ENCODE assay signal across 20 cellular contexts in the genomic region with DNA sequence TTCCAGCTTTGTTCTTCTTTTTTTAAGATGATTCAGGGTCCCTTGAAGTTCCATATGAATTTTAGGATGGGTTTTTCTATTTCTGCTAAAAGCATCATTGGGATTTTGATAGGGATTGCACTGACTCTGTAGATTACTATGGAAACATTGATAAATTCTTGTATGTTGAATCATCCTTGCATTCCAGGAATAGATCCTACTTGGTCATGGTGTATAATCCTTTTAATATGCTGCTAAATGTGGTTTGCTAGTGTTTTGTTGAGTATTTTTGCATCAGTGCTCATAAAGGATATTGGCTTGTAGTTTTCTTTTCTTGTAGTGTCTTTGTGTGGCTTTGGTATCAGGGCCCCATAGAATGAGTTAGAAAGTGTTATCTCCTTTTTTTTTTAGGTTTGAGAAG. TPM values are rescaled to one million over a fixed set of nuclear protein-coding genes. Genes with fewer than 3 reads are reported as not detected.
DNase-seq lines count a peak whose midpoint lies in the region; TF ChIP-seq lines count a peak whose summit lies in the region.
"Had no signal": no experiment of that assay in that cellular context is flagged by ENCODE, and none has a peak within 500 bp of the region (broad histone marks: within the 10 kb centered on the region; RNA-seq: fewer than 3 reads in every experiment).

No MANE protein-coding gene starts in this region.

- no peaks in the 10 kb centered on the region for H3K79me1 ChIP-seq in H9 (ENCODE audit: insufficient read depth, low read depth, low read length, poor library complexity, severe bottlenecking)

- H3K4me3 ChIP-seq in A673 (ENCODE audit: low read depth, low read length, poor library complexity, severe bottlenecking) (no peak overlapping the region), adipocyte (ENCODE audit: low read length) (peak overlapping the region; percentile 40), foreskin fibroblast (ENCODE audit: low read depth in 1 of 2, low read length in 2 of 2) (no peak overlapping the region)
- H3K4me3 ChIP-seq: esophagus squamous epithelium, lower lobe of right lung, right atrium auricular region had no signal

- no peaks in the 10 kb centered on the region for H3K23me2 ChIP-seq in H9 (ENCODE audit: insufficient read length, low read depth, low read length, poor library complexity, severe bottlenecking)

- peak; percentile 55 for DNase-seq in A673 (ENCODE audit: low spot score)
- DNase-seq in HS-27A (ENCODE audit: low read depth): peak; percentile 64
- DNase-seq in adipocyte (ENCODE audit: low read depth): peak; percentile 30
- peak; percentile 18 to 60 for DNase-seq in foreskin fibroblast
- DNase-seq in occipital lobe (lab: John Stamatoyannopoulos, UW): no peak
- DNase-seq in H9: no peak
- no peak for DNase-seq in AG20443 (ENCODE audit: low spot score)
- DNase-seq in activated naive CD4-positive, alpha-beta T cell treated with Interleukin-2 at 50 U/mL for 16 hours: no peak
- DNase-seq: activated CD4-positive, alpha-beta T cell treated with anti-CD3 and anti-CD28 coated beads, Interleukin-2, amount 50 U/mL, for 1 hour; activated T-cell treated with anti-CD3 and anti-CD28 coated beads, Interleukin-2, amount 50 U/mL, for 24 hours; esophagus squamous epithelium; lower lobe of right lung; MV-4-11; NCI-H2171 treated with DMSO at 0.1 percent for 48 hours; nephron progenitor cell; SHP77; stimulated activated CD4-positive, alpha-beta T cell treated with anti-CD3 and anti-CD28 coated beads, Interleukin-2, amount 100 ng/mL, for 24 hours; stimulated activated CD8-positive, alpha-beta memory T cell treated with anti-CD3 and anti-CD28 coated beads, Interleukin-4, amount 100 ng/mL, for 48 hours; T1000 had no signal

- H3K9me3 ChIP-seq in A673 (ENCODE audit: low read depth, low read length, poor library complexity, severe bottlenecking) (no peaks in the 10 kb centered on the region), adipocyte (ENCODE audit: control insufficient read depth, low read length) (no peaks in the 10 kb centered on the region), H9 (ENCODE audit: control insufficient read depth, low read depth, low read length) (no peaks in the 10 kb centered on the region)
- H3K9me3 ChIP-seq: esophagus squamous epithelium, lower lobe of right lung, right atrium auricular region had no signal

- H3K36me3 ChIP-seq in A673 (ENCODE audit: insufficient read depth, low read length, poor library complexity, severe bottlenecking) (no peaks in the 10 kb centered on the region), adipocyte (ENCODE audit: control insufficient read depth, insufficient read depth, low read length, severe bottlenecking) (no peaks in the 10 kb centered on the region)
- H3K36me3 ChIP-seq: esophagus squamous epithelium, lower lobe of right lung, right atrium auricular region had no signal

- no peak overlapping the region for H3K9ac ChIP-seq in adipocyte (ENCODE audit: low read length)
- no peak overlapping the region for H3K9ac ChIP-seq in H9 (ENCODE audit: extremely low read depth, insufficient read length, low read length)

- no peak overlapping the region for H2BK20ac ChIP-seq in H9 (ENCODE audit: low read depth, low read length, poor library complexity, severe bottlenecking)

- peaks cover 0 to 2% of the 10 kb centered on the region in 2 experiments; a peak in 1 of 4 replicates for H3K4me1 Mint-ChIP-seq in H9
- H3K4me1 Mint-ChIP-seq: nephron progenitor cell had no signal

- no peak overlapping the region for H3K4ac ChIP-seq in H9 (ENCODE audit: low read depth, low read length)

- no peak overlapping the region for H3K4me2 ChIP-seq in H9 (ENCODE audit: insufficient read depth, insufficient read length, low read length)

- H4K91ac ChIP-seq in H9 (ENCODE audit: insufficient read length, low read depth, low read length): no peak overlapping the region

- H3K56ac ChIP-seq in H9 (ENCODE audit: insufficient read length, low read depth, low read length): no peak overlapping the region

- no peak overlapping the region for H2BK120ac ChIP-seq in H9 (ENCODE audit: low read depth, low read length, poor library complexity, severe bottlenecking)

- no peaks in the 10 kb centered on the region; a peak in 1 of 5 replicates for H3K9me3 Mint-ChIP-seq in H9
- H3K9me3 Mint-ChIP-seq: activated T-cell treated with anti-CD3 and anti-CD28 coated beads, Interleukin-2, amount 50 U/mL, for 24 hours had no signal

- no peak overlapping the region for H2AFZ ChIP-seq in H9 (ENCODE audit: low read length)

- no peak overlapping the region for H3K4me3 Mint-ChIP-seq in H9
- H3K4me3 Mint-ChIP-seq: activated T-cell treated with anti-CD3 and anti-CD28 coated beads, Interleukin-2, amount 50 U/mL, for 24 hours; nephron progenitor cell had no signal

- H2BK12ac ChIP-seq in H9 (ENCODE audit: insufficient read length, low read depth, low read length): no peak overlapping the region

- H2BK5ac ChIP-seq in H9 (ENCODE audit: insufficient read length, low read length): no peak overlapping the region

- no peak overlapping the region for H3K27ac Mint-ChIP-seq in H9
- H3K27ac Mint-ChIP-seq: activated T-cell treated with anti-CD3 and anti-CD28 coated beads, Interleukin-2, amount 50 U/mL, for 24 hours; nephron progenitor cell had no signal

- no peak overlapping the region for H4K8ac ChIP-seq in H9 (replicated peaks; ENCODE audit: insufficient read length, low read depth, low read length)

- peaks cover 13% of the 10 kb centered on the region for H3K27me3 Mint-ChIP-seq in H9 (ENCODE audit: low read depth)

- H3K27ac ChIP-seq in A673 (ENCODE audit: low read depth, low read length, poor library complexity, severe bottlenecking) (no peak overlapping the region), H9 (ENCODE audit: insufficient read length, low read depth, low read length) (no peak overlapping the region)
- H3K27ac ChIP-seq: esophagus squamous epithelium, lower lobe of right lung, right atrium auricular region had no signal

- H3K23ac ChIP-seq in H9 (ENCODE audit: insufficient read length, low read depth, low read length): no peak overlapping the region

- no peaks in the 10 kb centered on the region for H3K36me3 Mint-ChIP-seq in H9 (ENCODE audit: insufficient read depth in 1 of 3, low read depth in 3 of 3)

- H4K20me1 ChIP-seq in H9 (ENCODE audit: control insufficient read depth, insufficient read depth, insufficient read length): no peaks in the 10 kb centered on the region

- H2AK5ac ChIP-seq in H9 (ENCODE audit: insufficient read length, low read length): no peak overlapping the region

- H3K18ac ChIP-seq in H9 (ENCODE audit: insufficient read length, low read depth, low read length): no peak overlapping the region

- H4K5ac ChIP-seq in H9 (ENCODE audit: insufficient read length, low read depth, low read length): no peak overlapping the region

- POLR2A ChIA-PET in A673 (lab: Charles Lee; ENCODE audit: low non-redundant PET): no interaction called here

- H2BK15ac ChIP-seq in H9 (ENCODE audit: low read depth, low read length): no peak overlapping the region

- no peak for TF ChIP-seq CTCF in A673 (conservative IDR thresholded peaks at IDR 0.05; ENCODE audit: low read depth, low read length)
- no peak for TF ChIP-seq CTCF in foreskin fibroblast (IDR thresholded peaks at IDR 0.05; ENCODE audit: low read depth, low read length)
- TF ChIP-seq CTCF in H9 (conservative IDR thresholded peaks at IDR 0.05): no peak

- H3K27me3 ChIP-seq in A673 (replicated peaks; ENCODE audit: insufficient read depth, low read depth, low read length, poor library complexity) (peaks cover 19% of the 10 kb centered on the region), adipocyte (replicated peaks; ENCODE audit: control insufficient read depth, insufficient read depth, low read length) (peaks cover 6% of the 10 kb centered on the region), H9 (ENCODE audit: insufficient read depth, low read length) (no peaks in the 10 kb centered on the region)
- H3K27me3 ChIP-seq: right atrium auricular region had no signal

- CTCF ChIA-PET in A673 (lab: Charles Lee): no interaction called here

- H3T11ph ChIP-seq in H9 (ENCODE audit: low read length): no peak overlapping the region

- H3K79me2 ChIP-seq in H9 (ENCODE audit: insufficient read depth, low read length): no peaks in the 10 kb centered on the region

- H3K4me1 ChIP-seq in A673 (ENCODE audit: insufficient read depth, low read length, poor library complexity, severe bottlenecking) (peaks cover 8% of the 10 kb centered on the region), adipocyte (ENCODE audit: control insufficient read depth, insufficient read depth, low read length) (peaks cover 13% of the 10 kb centered on the region), H9 (ENCODE audit: insufficient read depth, low read length) (no peaks in the 10 kb centered on the region; the same call in 1 of the 2 replicates)
- H3K4me1 ChIP-seq: esophagus squamous epithelium, lower lobe of right lung, right atrium auricular region had no signal

- H3K14ac ChIP-seq in H9 (ENCODE audit: insufficient read depth, low read length): no peak overlapping the region

- no TSS peak for BruUV-seq in A673 (replicated peaks; lab: Mats Ljungman, UMichigan)

- intact Hi-C loops in A673 (cut with micrococcal nuclease; ENCODE audit: unreplicated experiment): no loop called here

RNA-seq across cellular contexts. Expression of a gene that starts 34.9 kb away (rescaled TPM):
- not detected in 2 replicates for total RNA-seq in A673 (2021)
- not detected for total RNA-seq in occipital lobe
- 1.1 and 1.4 TPM in 2 replicates for total RNA-seq in H9 (2021)
- total RNA-seq: esophagus squamous epithelium, lower lobe of right lung, right atrium auricular region had no signal

RNA-seq across cellular contexts. Expression of a gene that starts 54.3 kb away (rescaled TPM):
- total RNA-seq in A673 (2021) (104 and 141 TPM in 2 replicates), occipital lobe (9.4 TPM), H9 (2021) (207 and 214 TPM in 2 replicates)

Comparison
In these comparisons a context has a peak if more than half of its experiments do, and no peak if none do; other contexts are left out.
1. DNase-seq: peak in A673 (single experiment), HS-27A (single experiment), adipocyte (single experiment) and foreskin fibroblast (2 of 2); none in occipital lobe (single experiment), H9 (single experiment), AG20443 (single experiment) and activated naive CD4-positive, alpha-beta T cell treated with Interleukin-2 at 50 U/mL for 16 hours (single experiment).
2. RNA of a gene that starts 54.3 kb away (total RNA-seq): 207 to 214 TPM in H9 and 104 to 141 TPM in A673; 9.4 TPM in occipital lobe (single experiment); every median in the first group is over 10 times any median in the second.